Comparison of ENCODE assay signal across 31 cellular contexts in genomic region chr1:119462964-119463363, GRCh38. TPM values are rescaled to one million over a fixed set of nuclear protein-coding genes. Genes with fewer than 3 reads are reported as not detected.
"Had no signal": no experiment of that assay in that cellular context is flagged by ENCODE, and none has a peak within 500 bp of the region (broad histone marks: within the 10 kb centered on the region; RNA-seq: fewer than 3 reads in every experiment).

No MANE protein-coding gene starts in this region.

- H3K9ac ChIP-seq: KMS-11 had no signal

- H3K4me2 ChIP-seq: KMS-11, PC-9 had no signal

- H3K4me1 Mint-ChIP-seq: activated CD4-positive, alpha-beta T cell treated with anti-CD3 and anti-CD28 coated beads, Interleukin-2, amount 10 ng/mL, durations not matched to agents 7 days and 5 days; activated naive CD4-positive, alpha-beta T cell treated with anti-CD3 and anti-CD28 coated beads, Interleukin-2, amount 50 U/mL, for 24 hours; activated naive CD8-positive, alpha-beta T cell treated with anti-CD3 and anti-CD28 coated beads, Interleukin-2, amount 10 ng/mL, durations not matched to agents 7 days and 5 days had no signal

- ATAC-seq: activated CD8-positive, alpha-beta T cell treated with anti-CD3 and anti-CD28 coated beads, Interleukin-2, amount 10 ng/mL, durations not matched to agents 7 days and 5 days had no signal

- H3K27ac Mint-ChIP-seq: activated CD4-positive, alpha-beta T cell treated with anti-CD3 and anti-CD28 coated beads, Interleukin-2, amount 10 ng/mL, durations not matched to agents 7 days and 5 days; activated CD8-positive, alpha-beta T cell treated with anti-CD3 and anti-CD28 coated beads, Interleukin-2, amount 10 ng/mL, durations not matched to agents 7 days and 5 days; activated naive CD4-positive, alpha-beta T cell treated with anti-CD3 and anti-CD28 coated beads, Interleukin-2, amount 50 U/mL, for 24 hours; activated naive CD8-positive, alpha-beta T cell treated with anti-CD3 and anti-CD28 coated beads, Interleukin-2, amount 10 ng/mL, durations not matched to agents 7 days and 5 days; activated T-cell treated with anti-CD3 and anti-CD28 coated beads, Interleukin-2, amount 50 U/mL, for 24 hours; activated T-helper 2 cell treated with anti-CD3 and anti-CD28 coated beads, Interferon-gamma antibody, Interleukin-2, Interleukin-4, amounts not matched to agents 10 μg/mL and 5 μg/mL and 100 μg/mL, durations not matched to agents 14 hours and 24 hours and 36 hours had no signal

- H3K27ac ChIP-seq: ascending aorta, KMS-11, PC-9, WERI-Rb-1 had no signal

- H2AFZ ChIP-seq: PC-9 had no signal

- H3K36me3 ChIP-seq: ascending aorta, WERI-Rb-1 had no signal

- H3K9me3 ChIP-seq: ascending aorta had no signal

- H3K27me3 ChIP-seq: ascending aorta had no signal

- DNase-seq: activated CD4-positive, alpha-beta T cell treated with anti-CD3 and anti-CD28 coated beads, Interleukin-2, amount 10 ng/mL, durations not matched to agents 7 days and 5 days; activated CD4-positive, alpha-beta T cell treated with anti-CD3 and anti-CD28 coated beads, Interleukin-2, amount 50 U/mL, for 48 hours; activated CD8-positive, alpha-beta T cell treated with anti-CD3 and anti-CD28 coated beads, Interleukin-2, amount 10 ng/mL, durations not matched to agents 7 days and 5 days; activated gamma-delta T cell; activated naive CD4-positive, alpha-beta T cell treated with Interleukin-2 at 50 U/mL for 16 hours; activated naive CD8-positive, alpha-beta T cell treated with anti-CD3 and anti-CD28 coated beads, Interleukin-2, amount 10 ng/mL, durations not matched to agents 7 days and 5 days; activated T-cell treated with anti-CD3 and anti-CD28 coated beads, Interleukin-2, amount 50 U/mL, for 24 hours; amygdala; MM.1S; NCI-H1092; NCI-H1436 treated with DMSO at 0.1 percent for 48 hours; NCI-H1694 treated with DMSO at 0.1 percent for 48 hours; NCI-H2029; NCI-H345; NCI-H524 treated with DMSO at 0.1 percent for 48 hours; NCI-H748 treated with DMSO at 0.1 percent for 48 hours; NK-92 treated with Interleukin-12 subunit alpha and Interleukin-12 subunit beta, amount 100 ng/mL, for 24 hours; PC-9; Right ventricle myocardium superior; SW 1271; T-helper 1 cell; T-helper 2 cell; T-helper 9 cell; WERI-Rb-1 had no signal

- H3K36me3 Mint-ChIP-seq: activated naive CD4-positive, alpha-beta T cell treated with anti-CD3 and anti-CD28 coated beads, Interleukin-2, amount 50 U/mL, for 24 hours; activated naive CD8-positive, alpha-beta T cell treated with anti-CD3 and anti-CD28 coated beads, Interleukin-2, amount 10 ng/mL, durations not matched to agents 7 days and 5 days had no signal

- H3K4me1 ChIP-seq: ascending aorta had no signal

- H3K27me3 Mint-ChIP-seq: activated T-cell treated with anti-CD3 and anti-CD28 coated beads, Interleukin-2, amount 50 U/mL, for 24 hours had no signal

- H3K4me3 Mint-ChIP-seq: activated CD4-positive, alpha-beta T cell treated with anti-CD3 and anti-CD28 coated beads, Interleukin-2, amount 10 ng/mL, durations not matched to agents 7 days and 5 days; activated CD8-positive, alpha-beta T cell treated with anti-CD3 and anti-CD28 coated beads, Interleukin-2, amount 10 ng/mL, durations not matched to agents 7 days and 5 days; activated naive CD4-positive, alpha-beta T cell treated with anti-CD3 and anti-CD28 coated beads, Interleukin-2, amount 50 U/mL, for 24 hours; activated naive CD8-positive, alpha-beta T cell treated with anti-CD3 and anti-CD28 coated beads, Interleukin-2, amount 10 ng/mL, durations not matched to agents 7 days and 5 days; activated T-cell treated with anti-CD3 and anti-CD28 coated beads, Interleukin-2, amount 50 U/mL, for 24 hours had no signal

- H3K9me3 Mint-ChIP-seq: activated CD4-positive, alpha-beta T cell treated with anti-CD3 and anti-CD28 coated beads, Interleukin-2, amount 10 ng/mL, durations not matched to agents 7 days and 5 days; activated T-cell treated with anti-CD3 and anti-CD28 coated beads, Interleukin-2, amount 50 U/mL, for 24 hours; activated T-helper 2 cell treated with anti-CD3 and anti-CD28 coated beads, Interferon-gamma antibody, Interleukin-2, Interleukin-4, amounts not matched to agents 10 μg/mL and 5 μg/mL and 100 μg/mL, durations not matched to agents 14 hours and 24 hours and 36 hours had no signal

- H3K4me3 ChIP-seq: ascending aorta, PC-9 had no signal

RNA-seq across cellular contexts. Expression of gene HSD3B1, which starts 44.0 kb away (rescaled TPM):
- total RNA-seq: activated CD4-positive, alpha-beta T cell treated with anti-CD3 and anti-CD28 coated beads, Interleukin-2, amount 10 ng/mL, durations not matched to agents 7 days and 5 days; activated CD8-positive, alpha-beta T cell treated with anti-CD3 and anti-CD28 coated beads, Interleukin-2, amount 10 ng/mL, durations not matched to agents 7 days and 5 days; activated naive CD8-positive, alpha-beta T cell treated with anti-CD3 and anti-CD28 coated beads, Interleukin-2, amount 10 ng/mL, durations not matched to agents 7 days and 5 days; activated T-helper 2 cell treated with anti-CD3 and anti-CD28 coated beads, Interferon-gamma antibody, Interleukin-2, Interleukin-4, amounts not matched to agents 10 μg/mL and 5 μg/mL and 100 μg/mL, durations not matched to agents 14 hours and 24 hours and 36 hours; ascending aorta; LHCN-M2; NCI-H460; Right ventricle myocardium superior had no signal
- polyA plus RNA-seq: adipose tissue had no signal

RNA-seq across cellular contexts. Expression of gene HSD3B2, which starts 48.0 kb away (rescaled TPM):
- total RNA-seq: activated CD4-positive, alpha-beta T cell treated with anti-CD3 and anti-CD28 coated beads, Interleukin-2, amount 10 ng/mL, durations not matched to agents 7 days and 5 days; activated CD8-positive, alpha-beta T cell treated with anti-CD3 and anti-CD28 coated beads, Interleukin-2, amount 10 ng/mL, durations not matched to agents 7 days and 5 days; activated naive CD8-positive, alpha-beta T cell treated with anti-CD3 and anti-CD28 coated beads, Interleukin-2, amount 10 ng/mL, durations not matched to agents 7 days and 5 days; activated T-helper 2 cell treated with anti-CD3 and anti-CD28 coated beads, Interferon-gamma antibody, Interleukin-2, Interleukin-4, amounts not matched to agents 10 μg/mL and 5 μg/mL and 100 μg/mL, durations not matched to agents 14 hours and 24 hours and 36 hours; LHCN-M2; NCI-H460; PC-9; Right ventricle myocardium superior had no signal
